In the genomic region with DNA sequence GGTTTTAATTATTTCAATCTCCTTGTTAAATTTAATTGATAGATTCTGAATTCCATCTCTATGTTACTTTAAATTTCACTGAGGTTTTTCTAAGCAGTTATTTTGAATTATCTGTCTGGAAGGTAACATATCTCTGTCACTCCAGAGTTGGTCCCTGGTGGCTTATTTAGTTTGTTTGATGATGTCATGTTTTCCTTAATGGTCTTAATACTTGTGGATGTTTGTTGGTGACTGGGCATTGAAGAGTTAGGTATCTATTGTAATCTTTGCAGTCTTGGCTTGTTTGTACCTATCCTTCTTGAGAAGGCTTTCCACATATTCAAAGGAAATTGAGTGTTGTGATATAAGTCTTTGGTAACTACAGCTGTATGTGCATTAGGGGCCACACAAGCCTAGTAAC, we compare ENCODE assay signal across 34 cellular contexts.
"Had no signal": no experiment of that assay in that cellular context is flagged by ENCODE, and none has a peak within 500 bp of the region (broad histone marks: within the 10 kb centered on the region; RNA-seq: fewer than 3 reads in every experiment).

No MANE protein-coding gene starts in this region.

- H3K9me3 ChIP-seq: MG63 had no signal

- H3K4me3 ChIP-seq: MG63 had no signal

- H3K36me3 ChIP-seq: MG63 had no signal

- H3K27me3 ChIP-seq: MG63 had no signal

- DNase-seq: Karpas-422, Kasumi-1, MG63, MM.1S, MV-4-11, NCI-H1048, NCI-H1092, NCI-H1092 treated with DMSO at 0.1 percent for 48 hours, NCI-H1105, NCI-H1105 treated with DMSO at 0.1 percent for 48 hours, NCI-H1417, NCI-H1417 treated with DMSO at 0.1 percent for 48 hours, NCI-H1436, NCI-H1436 treated with DMSO at 0.1 percent for 48 hours, NCI-H146, NCI-H1694, NCI-H1694 treated with DMSO at 0.1 percent for 48 hours, NCI-H187, NCI-H187 treated with DMSO at 0.1 percent for 48 hours, NCI-H1930, NCI-H2029, NCI-H2029 treated with DMSO at 0.1 percent for 48 hours, NCI-H2081, NCI-H2081 treated with DMSO at 0.1 percent for 48 hours, NCI-H2107, NCI-H2171, NCI-H2171 treated with DMSO at 0.1 percent for 48 hours, NCI-H2227 treated with DMSO at 0.1 percent for 48 hours, NCI-H226, NCI-H345, NCI-H446, NCI-H446 treated with DMSO at 0.1 percent for 48 hours, NCI-H510A, NCI-H510A treated with DMSO at 0.1 percent for 48 hours had no signal
